In the genomic region with DNA sequence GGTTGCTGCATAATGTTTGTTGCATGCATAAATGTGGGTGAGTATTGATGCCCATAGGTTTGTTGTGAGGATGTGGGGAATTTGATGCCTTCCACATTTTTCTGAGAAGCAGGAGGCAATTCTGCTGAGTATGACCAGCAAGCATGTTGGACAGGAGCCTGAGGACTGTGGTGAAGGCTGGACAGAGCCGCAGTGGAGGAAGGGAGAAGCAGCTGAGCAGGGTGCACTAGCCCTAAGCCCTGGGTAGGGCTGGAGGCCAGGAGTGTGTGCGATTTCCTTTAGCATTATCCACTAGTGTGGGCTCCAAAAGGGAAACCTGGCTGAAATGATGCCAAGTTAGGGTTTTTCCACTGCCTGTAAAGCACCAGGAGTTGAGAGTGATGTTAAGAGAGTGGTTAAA, we compare ENCODE assay signal across 1 cellular context.
A peak's percentile ranks its signal among the peaks of the same experiment; 100 is the strongest.
TF ChIP-seq lines count a peak whose summit lies in the region.

No MANE protein-coding gene starts in this region.

TF ChIP-seq in SK-N-SH, 30 proteins besides CTCF, POLR2A, EP300 and RAD21 (continued from another document):
- TF ChIP-seq, protein P1, sequence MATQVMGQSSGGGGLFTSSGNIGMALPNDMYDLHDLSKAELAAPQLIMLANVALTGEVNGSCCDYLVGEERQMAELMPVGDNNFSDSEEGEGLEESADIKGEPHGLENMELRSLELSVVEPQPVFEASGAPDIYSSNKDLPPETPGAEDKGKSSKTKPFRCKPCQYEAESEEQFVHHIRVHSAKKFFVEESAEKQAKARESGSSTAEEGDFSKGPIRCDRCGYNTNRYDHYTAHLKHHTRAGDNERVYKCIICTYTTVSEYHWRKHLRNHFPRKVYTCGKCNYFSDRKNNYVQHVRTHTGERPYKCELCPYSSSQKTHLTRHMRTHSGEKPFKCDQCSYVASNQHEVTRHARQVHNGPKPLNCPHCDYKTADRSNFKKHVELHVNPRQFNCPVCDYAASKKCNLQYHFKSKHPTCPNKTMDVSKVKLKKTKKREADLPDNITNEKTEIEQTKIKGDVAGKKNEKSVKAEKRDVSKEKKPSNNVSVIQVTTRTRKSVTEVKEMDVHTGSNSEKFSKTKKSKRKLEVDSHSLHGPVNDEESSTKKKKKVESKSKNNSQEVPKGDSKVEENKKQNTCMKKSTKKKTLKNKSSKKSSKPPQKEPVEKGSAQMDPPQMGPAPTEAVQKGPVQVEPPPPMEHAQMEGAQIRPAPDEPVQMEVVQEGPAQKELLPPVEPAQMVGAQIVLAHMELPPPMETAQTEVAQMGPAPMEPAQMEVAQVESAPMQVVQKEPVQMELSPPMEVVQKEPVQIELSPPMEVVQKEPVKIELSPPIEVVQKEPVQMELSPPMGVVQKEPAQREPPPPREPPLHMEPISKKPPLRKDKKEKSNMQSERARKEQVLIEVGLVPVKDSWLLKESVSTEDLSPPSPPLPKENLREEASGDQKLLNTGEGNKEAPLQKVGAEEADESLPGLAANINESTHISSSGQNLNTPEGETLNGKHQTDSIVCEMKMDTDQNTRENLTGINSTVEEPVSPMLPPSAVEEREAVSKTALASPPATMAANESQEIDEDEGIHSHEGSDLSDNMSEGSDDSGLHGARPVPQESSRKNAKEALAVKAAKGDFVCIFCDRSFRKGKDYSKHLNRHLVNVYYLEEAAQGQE (IDR thresholded peaks at IDR 0.05; ENCODE audit: low read depth, low read length) = peak; percentile 87
- TF ChIP-seq FOXJ3 (CRISPR knock-in tag; IDR thresholded peaks at IDR 0.05) (no peak), SIN3A (IDR thresholded peaks at IDR 0.05; ENCODE audit: borderline replicate concordance, low read depth, low read length) (no peak), NFIC (IDR thresholded peaks at IDR 0.05; ENCODE audit: borderline replicate concordance) (peak; percentile 49; the same call in 1 of the 2 replicates), TCF12 (IDR thresholded peaks at IDR 0.05) (peak; percentile 58), MXI1 (IDR thresholded peaks at IDR 0.05; ENCODE audit: low read depth, low read length) (no peak), ELF1 (IDR thresholded peaks at IDR 0.05) (no peak), MEF2A (IDR thresholded peaks at IDR 0.05; ENCODE audit: borderline replicate concordance, low read depth) (no peak), JUND (IDR thresholded peaks at IDR 0.05) (no peak), FOXM1 (IDR thresholded peaks at IDR 0.05; ENCODE audit: low read depth) (no peak), POLR2AphosphoS5 (IDR thresholded peaks at IDR 0.05; ENCODE audit: low read depth, low read length) (no peak), RFX5 (IDR thresholded peaks at IDR 0.05; ENCODE audit: low read length) (no peak), EZH2phosphoT487 (IDR thresholded peaks at IDR 0.05; ENCODE audit: borderline replicate concordance, low read depth) (no peak), RCOR1 (IDR thresholded peaks at IDR 0.05; ENCODE audit: low read length) (no peak), TEAD4 (IDR thresholded peaks at IDR 0.05; ENCODE audit: borderline replicate concordance, insufficient read depth) (no peak)
- TF ChIP-seq, protein P2, sequence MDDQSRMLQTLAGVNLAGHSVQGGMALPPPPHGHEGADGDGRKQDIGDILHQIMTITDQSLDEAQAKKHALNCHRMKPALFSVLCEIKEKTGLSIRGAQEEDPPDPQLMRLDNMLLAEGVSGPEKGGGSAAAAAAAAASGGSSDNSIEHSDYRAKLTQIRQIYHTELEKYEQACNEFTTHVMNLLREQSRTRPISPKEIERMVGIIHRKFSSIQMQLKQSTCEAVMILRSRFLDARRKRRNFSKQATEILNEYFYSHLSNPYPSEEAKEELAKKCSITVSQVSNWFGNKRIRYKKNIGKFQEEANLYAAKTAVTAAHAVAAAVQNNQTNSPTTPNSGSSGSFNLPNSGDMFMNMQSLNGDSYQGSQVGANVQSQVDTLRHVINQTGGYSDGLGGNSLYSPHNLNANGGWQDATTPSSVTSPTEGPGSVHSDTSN (IDR thresholded peaks at IDR 0.05) = 0 out of 2 replicates have a peak, but pooled peaks have one; percentile 31
- TF ChIP-seq, protein P3, sequence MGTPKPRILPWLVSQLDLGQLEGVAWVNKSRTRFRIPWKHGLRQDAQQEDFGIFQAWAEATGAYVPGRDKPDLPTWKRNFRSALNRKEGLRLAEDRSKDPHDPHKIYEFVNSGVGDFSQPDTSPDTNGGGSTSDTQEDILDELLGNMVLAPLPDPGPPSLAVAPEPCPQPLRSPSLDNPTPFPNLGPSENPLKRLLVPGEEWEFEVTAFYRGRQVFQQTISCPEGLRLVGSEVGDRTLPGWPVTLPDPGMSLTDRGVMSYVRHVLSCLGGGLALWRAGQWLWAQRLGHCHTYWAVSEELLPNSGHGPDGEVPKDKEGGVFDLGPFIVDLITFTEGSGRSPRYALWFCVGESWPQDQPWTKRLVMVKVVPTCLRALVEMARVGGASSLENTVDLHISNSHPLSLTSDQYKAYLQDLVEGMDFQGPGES (IDR thresholded peaks at IDR 0.05; ENCODE audit: low read depth, low read length) = no peak
- TF ChIP-seq, protein P4, sequence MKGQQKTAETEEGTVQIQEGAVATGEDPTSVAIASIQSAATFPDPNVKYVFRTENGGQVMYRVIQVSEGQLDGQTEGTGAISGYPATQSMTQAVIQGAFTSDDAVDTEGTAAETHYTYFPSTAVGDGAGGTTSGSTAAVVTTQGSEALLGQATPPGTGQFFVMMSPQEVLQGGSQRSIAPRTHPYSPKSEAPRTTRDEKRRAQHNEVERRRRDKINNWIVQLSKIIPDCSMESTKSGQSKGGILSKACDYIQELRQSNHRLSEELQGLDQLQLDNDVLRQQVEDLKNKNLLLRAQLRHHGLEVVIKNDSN (IDR thresholded peaks at IDR 0.05; ENCODE audit: borderline replicate concordance, low read depth) = no peak
- TF ChIP-seq, protein P5, sequence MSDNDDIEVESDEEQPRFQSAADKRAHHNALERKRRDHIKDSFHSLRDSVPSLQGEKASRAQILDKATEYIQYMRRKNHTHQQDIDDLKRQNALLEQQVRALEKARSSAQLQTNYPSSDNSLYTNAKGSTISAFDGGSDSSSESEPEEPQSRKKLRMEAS (IDR thresholded peaks at IDR 0.05; ENCODE audit: low read depth) = 0 out of 2 replicates have a peak, but pooled peaks have one; percentile 50
- TF ChIP-seq, protein P6, sequence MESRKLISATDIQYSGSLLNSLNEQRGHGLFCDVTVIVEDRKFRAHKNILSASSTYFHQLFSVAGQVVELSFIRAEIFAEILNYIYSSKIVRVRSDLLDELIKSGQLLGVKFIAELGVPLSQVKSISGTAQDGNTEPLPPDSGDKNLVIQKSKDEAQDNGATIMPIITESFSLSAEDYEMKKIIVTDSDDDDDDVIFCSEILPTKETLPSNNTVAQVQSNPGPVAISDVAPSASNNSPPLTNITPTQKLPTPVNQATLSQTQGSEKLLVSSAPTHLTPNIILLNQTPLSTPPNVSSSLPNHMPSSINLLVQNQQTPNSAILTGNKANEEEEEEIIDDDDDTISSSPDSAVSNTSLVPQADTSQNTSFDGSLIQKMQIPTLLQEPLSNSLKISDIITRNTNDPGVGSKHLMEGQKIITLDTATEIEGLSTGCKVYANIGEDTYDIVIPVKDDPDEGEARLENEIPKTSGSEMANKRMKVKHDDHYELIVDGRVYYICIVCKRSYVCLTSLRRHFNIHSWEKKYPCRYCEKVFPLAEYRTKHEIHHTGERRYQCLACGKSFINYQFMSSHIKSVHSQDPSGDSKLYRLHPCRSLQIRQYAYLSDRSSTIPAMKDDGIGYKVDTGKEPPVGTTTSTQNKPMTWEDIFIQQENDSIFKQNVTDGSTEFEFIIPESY (IDR thresholded peaks at IDR 0.05; ENCODE audit: borderline replicate concordance, low read depth) = no peak
